In the genomic region with DNA sequence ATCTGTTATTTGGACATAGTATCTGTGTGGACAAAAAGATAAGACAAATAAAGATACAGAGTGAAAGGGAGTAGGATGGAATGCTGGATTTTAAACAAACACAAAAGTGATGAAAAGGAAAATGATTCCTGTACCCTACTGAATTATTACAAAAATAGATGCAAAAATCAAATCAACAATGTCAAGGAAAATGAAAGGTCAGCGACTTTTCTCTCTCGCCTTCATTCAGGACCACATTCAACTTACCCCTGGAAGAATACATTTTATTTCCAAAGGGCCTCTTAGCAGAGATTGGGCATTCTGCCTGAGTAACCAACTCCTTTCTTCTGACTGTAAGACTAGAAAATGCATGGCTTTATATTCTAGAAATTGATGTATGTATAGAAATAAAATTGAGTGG, we compare ENCODE assay signal across 25 cellular contexts. TPM values are rescaled to one million over a fixed set of nuclear protein-coding genes. Genes with fewer than 3 reads are reported as not detected.
DNase-seq lines count a peak whose midpoint lies in the region; ATAC-seq, FAIRE-seq and TF ChIP-seq lines count a peak whose summit lies in the region.
"Had no signal": no experiment of that assay in that cellular context is flagged by ENCODE, and none has a peak within 500 bp of the region (broad histone marks: within the 10 kb centered on the region; RNA-seq: fewer than 3 reads in every experiment).

No MANE protein-coding gene starts in this region.

- CTCF ChIA-PET in HepG2 (lab: Yijun Ruan, JAX; ENCODE audit: low intra/inter-chr PET ratio, low total read pairs) = no interaction called here
- CTCF ChIA-PET in K562 (lab: Yijun Ruan, JAX; ENCODE audit: low intra/inter-chr PET ratio) = no interaction called here
- CTCF ChIA-PET in endothelial cell of umbilical vein (lab: Charles Lee) = interaction anchor here (1.1 to 1.3 kb wide), 3 partner anchors 9 to 93 kb away, joined by 3 to 4 read pairs (median 3); no protein-coding TSS in a partner anchor

- WGBS in HepG2 (ENCODE audit: low lambda C conversion rate) = 25% methylated on average over 2 of the region's 2 CpGs
- 92% methylated on average over 2 of the region's 2 CpGs for WGBS in right lobe of liver (ENCODE audit: insufficient coverage, low coverage, low lambda C conversion rate, missing lambda C conversion rate)
- 0% methylated on average over 2 of the region's 2 CpGs for WGBS in K562 (ENCODE audit: insufficient coverage, low coverage, missing lambda C conversion rate)

- POLR2A ChIA-PET in HepG2 (lab: Yijun Ruan, JAX) = no interaction called here
- POLR2A ChIA-PET in K562 (lab: Yijun Ruan, JAX) = interaction anchor here (0.8 kb wide), 1 partner anchor 25 kb away, joined by 3 read pairs; no protein-coding TSS in a partner anchor
- POLR2A ChIA-PET in endothelial cell of umbilical vein (lab: Charles Lee) = no interaction called here

- H3K27me3 ChIP-seq in HepG2 (ENCODE audit: control insufficient read depth in 1 of 2, insufficient read depth in 2 of 2, low read length in 2 of 2) (peaks cover 0 to 11% of the 10 kb centered on the region in 2 experiments; a peak in 4 of 5 replicates), right lobe of liver (no peaks in the 10 kb centered on the region), K562 (ENCODE audit: control insufficient read depth in 2 of 2, insufficient read depth in 2 of 2, low read length in 2 of 2) (no peaks in the 10 kb centered on the region), endothelial cell of umbilical vein (ENCODE audit: control insufficient read depth in 2 of 2, insufficient read depth in 2 of 2, low read length in 2 of 2) (no peaks in the 10 kb centered on the region)
- H3K27me3 ChIP-seq: BE2C, BLaER1 had no signal

- H2AFZ ChIP-seq in HepG2 (ENCODE audit: low read length) (no peak overlapping the region), K562 (ENCODE audit: low read depth, low read length) (no peak overlapping the region), endothelial cell of umbilical vein (ENCODE audit: low read depth, low read length) (no peak overlapping the region)

- no peak for TF ChIP-seq RAD21 in HepG2 (CRISPR knock-in tag; IDR thresholded peaks at IDR 0.05)
- TF ChIP-seq RAD21 in K562 (CRISPR knock-in tag; conservative IDR thresholded peaks at IDR 0.05 in 1 of 2, IDR thresholded peaks at IDR 0.05 in 1 of 2) = no peak

- H3K27ac ChIP-seq in HepG2 (ENCODE audit: extremely low read length, insufficient read depth, low read length) (no peak overlapping the region), right lobe of liver (no peak overlapping the region), K562 (ENCODE audit: extremely low read depth, low read depth, low read length) (no peak overlapping the region), endothelial cell of umbilical vein (ENCODE audit: insufficient read depth, low read depth, low read length) (no peak overlapping the region)
- H3K27ac ChIP-seq: 22Rv1, BLaER1 had no signal

- H4K20me1 ChIP-seq in HepG2 (ENCODE audit: insufficient read depth, low read length) = no peaks in the 10 kb centered on the region
- no peaks in the 10 kb centered on the region for H4K20me1 ChIP-seq in K562 (replicated peaks; ENCODE audit: control insufficient read depth, insufficient read depth, low read length)
- no peaks in the 10 kb centered on the region for H4K20me1 ChIP-seq in endothelial cell of umbilical vein (replicated peaks; ENCODE audit: control insufficient read depth, extremely low read depth, insufficient read depth, low read length)
- H4K20me1 ChIP-seq: BLaER1 had no signal

- TF ChIP-seq EP300 in HepG2 (IDR thresholded peaks at IDR 0.05; ENCODE audit: low read depth in 2 of 2, low read length in 2 of 2) = no peak
- TF ChIP-seq EP300 in HepG2 (CRISPR knock-in tag; IDR thresholded peaks at IDR 0.05; ENCODE audit: borderline replicate concordance) = no peak
- no peak for TF ChIP-seq EP300 in K562 (IDR thresholded peaks at IDR 0.05; ENCODE audit: low read length)

- no peaks in the 10 kb centered on the region for H3K36me3 ChIP-seq in HepG2 (replicated peaks in 1 of 2; ENCODE audit: control insufficient read depth in 1 of 2, insufficient read depth in 2 of 2, low read length in 2 of 2)
- no peaks in the 10 kb centered on the region for H3K36me3 ChIP-seq in right lobe of liver
- H3K36me3 ChIP-seq in K562 (ENCODE audit: control insufficient read depth, insufficient read depth, low read length) = no peaks in the 10 kb centered on the region
- H3K36me3 ChIP-seq in endothelial cell of umbilical vein (ENCODE audit: control insufficient read depth in 2 of 2, extremely low read depth in 1 of 2, insufficient read depth in 2 of 2, low read length in 2 of 2) = no peaks in the 10 kb centered on the region
- H3K36me3 ChIP-seq: BE2C, BLaER1 had no signal

- H3K9me1 ChIP-seq in K562 (ENCODE audit: control insufficient read depth, insufficient read depth, low read length) (no peaks in the 10 kb centered on the region), endothelial cell of umbilical vein (replicated peaks; ENCODE audit: control insufficient read depth, extremely low read depth, insufficient read depth, low read length) (no peaks in the 10 kb centered on the region)

- ATAC-seq in HepG2 (no peak), right lobe of liver (no peak), K562 (no peak), HG02981 (IDR thresholded peaks at IDR 0.05; ENCODE audit: unreplicated experiment) (no peak), HG03571 (IDR thresholded peaks at IDR 0.05; ENCODE audit: unreplicated experiment) (no peak)
- ATAC-seq: GM12878 had no signal

- TF ChIP-seq POLR2A in HepG2 (IDR thresholded peaks at IDR 0.05; ENCODE audit: insufficient read depth in 1 of 2, low read depth in 2 of 2, low read length in 2 of 2) (no peak), right lobe of liver (IDR thresholded peaks at IDR 0.05) (no peak), K562 (conservative IDR thresholded peaks at IDR 0.05) (no peak), endothelial cell of umbilical vein (IDR thresholded peaks at IDR 0.05; ENCODE audit: low read depth, low read length) (no peak)

- H3K9ac ChIP-seq in HepG2 (ENCODE audit: insufficient read depth, low read depth, low read length) (no peak overlapping the region), K562 (ENCODE audit: insufficient read depth in 1 of 2, low read depth in 2 of 2, low read length in 2 of 2) (no peak overlapping the region), endothelial cell of umbilical vein (replicated peaks; ENCODE audit: extremely low read depth, insufficient read depth, low read length) (no peak overlapping the region)
- H3K9ac ChIP-seq: BLaER1 had no signal

- BruUV-seq in HepG2 (replicated peaks; lab: Mats Ljungman, UMichigan) = no TSS peak
- no TSS peak for BruUV-seq in K562 (replicated peaks; lab: Mats Ljungman, UMichigan)
- no TSS peak for BruUV-seq in endothelial cell of umbilical vein (replicated peaks; lab: Mats Ljungman, UMichigan)

- H3K4me3 ChIP-seq in HepG2 (replicated peaks in 1 of 3; ENCODE audit: insufficient read depth in 1 of 3, low read depth in 2 of 3, low read length in 3 of 3) (no peak overlapping the region), right lobe of liver (no peak overlapping the region), K562 (no peak overlapping the region), endothelial cell of umbilical vein (replicated peaks in 1 of 3; ENCODE audit: insufficient read depth in 1 of 3, low read depth in 1 of 3, low read length in 3 of 3) (no peak overlapping the region)
- H3K4me3 ChIP-seq: BLaER1, GM12878 had no signal

- dilution Hi-C loops in endothelial cell of umbilical vein (cut with MboI; ENCODE audit: extremely low pct_ligation_motif_present, low sequenced_read_pairs) = no loop called here

- H3K4me2 ChIP-seq in HepG2 (ENCODE audit: low read depth, low read length) (no peak overlapping the region), K562 (ENCODE audit: insufficient read depth, low read length) (no peak overlapping the region), endothelial cell of umbilical vein (ENCODE audit: insufficient read depth, low read length) (no peak overlapping the region)
- H3K4me2 ChIP-seq: BLaER1 had no signal

- intact Hi-C loops in HepG2 (cut with micrococcal nuclease; ENCODE audit: unreplicated experiment) (no loop called here), right lobe of liver (cut with DNase I) (no loop called here), K562 (cut with micrococcal nuclease) (no loop called here), endothelial cell of umbilical vein (cut with micrococcal nuclease) (no loop called here)

- FAIRE-seq in HepG2 (lab: Jason Lieb, UNC) (no peak), K562 (lab: Jason Lieb, UNC) (no peak), endothelial cell of umbilical vein (lab: Jason Lieb, UNC) (peak; percentile 18)
- FAIRE-seq: GM12878, GM12892, GM18507 had no signal

- H3K79me2 ChIP-seq in HepG2 (ENCODE audit: insufficient read depth, low read length) (no peaks in the 10 kb centered on the region), K562 (ENCODE audit: control insufficient read depth, insufficient read depth, low read length) (no peaks in the 10 kb centered on the region), endothelial cell of umbilical vein (ENCODE audit: control insufficient read depth, insufficient read depth, low read length) (no peaks in the 10 kb centered on the region)

- no peaks in the 10 kb centered on the region for H3K4me1 ChIP-seq in HepG2 (ENCODE audit: insufficient read depth, low read length)
- H3K4me1 ChIP-seq in right lobe of liver = no peaks in the 10 kb centered on the region
- H3K4me1 ChIP-seq in K562 (replicated peaks in 1 of 2; ENCODE audit: control insufficient read depth in 2 of 2, insufficient read depth in 2 of 2, low read length in 2 of 2) = no peaks in the 10 kb centered on the region
- H3K4me1 ChIP-seq in endothelial cell of umbilical vein (ENCODE audit: control insufficient read depth, extremely low read depth, insufficient read depth, low read length) = peaks cover 8% of the 10 kb centered on the region
- H3K4me1 ChIP-seq: BLaER1 had no signal

- DNase-seq in HepG2 (ENCODE audit: low spot score) = no peak
- no peak for DNase-seq in right lobe of liver
- DNase-seq in K562 (ENCODE audit: extremely low read depth in 1 of 4, low spot score in 3 of 4) = no peak
- no peak for DNase-seq in endothelial cell of umbilical vein (ENCODE audit: low read depth, low spot score)
- DNase-seq: ACHN; BE2C; C1 segment of cervical spinal cord; CD4-positive, alpha-beta memory T cell; CD4-positive, CD25-positive, alpha-beta regulatory T cell; CD8-positive, alpha-beta memory T cell; COR-L47; DMS 273 treated with DMSO at 0.1 percent for 48 hours; DMS153; DMS53; DMS79; DND-41; EL; GDM1 had no signal

- in situ Hi-C loops in HepG2 (cut with HindIII; ENCODE audit: extremely low pct_ligation_motif_present, low pct_unique_long_range_greater_than_20kb) (no loop called here), K562 (cut with MboI) (no loop called here)

- H3K9me3 ChIP-seq in HepG2 (ENCODE audit: low read length) (no peaks in the 10 kb centered on the region), right lobe of liver (no peaks in the 10 kb centered on the region), K562 (replicated peaks; ENCODE audit: control insufficient read depth, insufficient read depth, low read depth, low read length) (no peaks in the 10 kb centered on the region), endothelial cell of umbilical vein (replicated peaks; ENCODE audit: control insufficient read depth, insufficient read depth, low read length) (no peaks in the 10 kb centered on the region)
- H3K9me3 ChIP-seq: BE2C had no signal

- no peak for TF ChIP-seq CTCF in HepG2 (CRISPR knock-in tag; IDR thresholded peaks at IDR 0.05)
- TF ChIP-seq CTCF in right lobe of liver (IDR thresholded peaks at IDR 0.05) = no peak
- TF ChIP-seq CTCF in K562 (IDR thresholded peaks at IDR 0.05 in 2 of 3, conservative IDR thresholded peaks at IDR 0.05 in 1 of 3; ENCODE audit: insufficient read depth in 2 of 3, low read depth in 1 of 3, low read length in 3 of 3) = no peak
- no peak for TF ChIP-seq CTCF in endothelial cell of umbilical vein (IDR thresholded peaks at IDR 0.05; ENCODE audit: extremely low read depth in 1 of 2, insufficient read depth in 1 of 2, low read depth in 1 of 2, low read length in 2 of 2)

RNA-seq across cellular contexts. Expression of a gene that starts 28.8 kb away (rescaled TPM):
- not detected in 2 replicates for total RNA-seq in HepG2 (2016; rRNA removed; fragmentation: Illumina TruSeq; extraction: Trizol)
- not detected in 2 replicates for total RNA-seq in HepG2 (2016; cell fraction: cytosol; rRNA removed; fragmentation: Illumina TruSeq; extraction: Trizol; ENCODE audit: low read depth)
- not detected in 2 replicates for total RNA-seq in HepG2 (2016; cell fraction: insoluble cytoplasmic fraction; rRNA removed; fragmentation: Illumina TruSeq; extraction: Trizol)
- not detected in 2 replicates for total RNA-seq in HepG2 (2016; cell fraction: membrane; rRNA removed; fragmentation: Illumina TruSeq; extraction: Trizol)
- total RNA-seq in HepG2 (2016; cell fraction: nucleus; rRNA removed; fragmentation: Illumina TruSeq; extraction: Trizol) = not detected in 2 replicates
- not detected in 2 replicates for polyA plus RNA-seq in HepG2 (2011; rRNA removed)
- polyA plus RNA-seq in HepG2 (2011; cell fraction: cytosol; rRNA removed) = not detected in 2 replicates
- polyA plus RNA-seq in HepG2 (2011; cell fraction: nucleus; rRNA removed) = not detected in 2 replicates
- polyA plus RNA-seq in HepG2 (2012) = not detected in 2 replicates
- polyA plus RNA-seq in HepG2 (2016; cell fraction: cytosol; fragmentation: Illumina TruSeq; extraction: Trizol; ENCODE audit: low read depth) = not detected in 2 replicates
- not detected in 2 replicates for polyA plus RNA-seq in HepG2 (2016; cell fraction: insoluble cytoplasmic fraction; fragmentation: Illumina TruSeq; extraction: Trizol; ENCODE audit: low read depth)
- 0.15 TPM in 1 of 2 replicates, not detected in the other for polyA plus RNA-seq in HepG2 (2016; cell fraction: membrane; fragmentation: Illumina TruSeq; extraction: Trizol; ENCODE audit: low read depth)
- not detected in 2 replicates for polyA plus RNA-seq in HepG2 (2016; cell fraction: nucleus; fragmentation: Illumina TruSeq; extraction: Trizol; ENCODE audit: insufficient read depth, low read depth)
- 0.05 TPM in 1 of 2 replicates, not detected in the other for polyA minus RNA-seq in HepG2 (2011; rRNA and poly(A)+ RNA removed; ENCODE audit: low replicate concordance)
- polyA minus RNA-seq in HepG2 (2011; cell fraction: cytosol; rRNA and poly(A)+ RNA removed) = not detected in 2 replicates
- not detected in 2 replicates for polyA minus RNA-seq in HepG2 (2011; cell fraction: nucleus; rRNA and poly(A)+ RNA removed)
- total RNA-seq in right lobe of liver = 1 to 10 TPM in 1 of 6 experiments, under 1 TPM in 5; 0.22 to 1.0 (median 0.51) TPM
- not detected in 2 replicates for total RNA-seq in K562 (2011; cell fraction: chromatin; rRNA removed; ENCODE audit: low replicate concordance)
- not detected in 2 replicates for total RNA-seq in K562 (2011; cell fraction: nucleolus; rRNA removed)
- total RNA-seq in K562 (2011; cell fraction: nucleoplasm; rRNA removed) = not detected in 2 replicates
- total RNA-seq in K562 (2014; rRNA removed) = not detected in 2 replicates
- not detected in 2 replicates for total RNA-seq in K562 (2014; rRNA removed; fragmentation: Illumina TruSeq; extraction: Trizol)
- total RNA-seq in K562 (2015; rRNA removed; fragmentation: Illumina TruSeq; extraction: Trizol) = not detected in 2 replicates
- total RNA-seq in K562 (2021) = not detected in 2 replicates
- not detected in 2 replicates for polyA plus RNA-seq in K562 (2011; rRNA removed)
- not detected in 2 replicates for polyA plus RNA-seq in K562 (2011; cell fraction: cytosol; rRNA removed)
- not detected in 2 replicates for polyA plus RNA-seq in K562 (2011; cell fraction: nucleus; rRNA removed)
- not detected in 2 replicates for polyA plus RNA-seq in K562 (2012)
- not detected in 2 replicates for polyA plus RNA-seq in K562 (2014; fragmentation: Illumina TruSeq; extraction: Trizol)
- polyA plus RNA-seq in K562 (2014; fragmentation: Nextera tagmentation; extraction: Ambion mirVana) = not detected
- polyA plus RNA-seq in K562 (2014; rRNA removed) = not detected in 2 replicates
- polyA minus RNA-seq in K562 (2011; rRNA and poly(A)+ RNA removed) = not detected in 2 replicates
- polyA minus RNA-seq in K562 (2011; cell fraction: cytosol; rRNA and poly(A)+ RNA removed) = not detected in 2 replicates
- not detected in 2 replicates for polyA minus RNA-seq in K562 (2011; cell fraction: nucleus; rRNA and poly(A)+ RNA removed)
- total RNA-seq in endothelial cell of umbilical vein = 7.4 and 9.9 TPM in 2 replicates
- polyA plus RNA-seq in endothelial cell of umbilical vein = 3.8 and 5.2 TPM in 2 replicates
- polyA plus RNA-seq in endothelial cell of umbilical vein (2011; cell fraction: cytosol; rRNA removed) = 3.2 and 3.4 TPM in 2 replicates
- polyA plus RNA-seq in endothelial cell of umbilical vein (2011; cell fraction: nucleus; rRNA removed) = 2.4 and 3.0 TPM in 2 replicates
- polyA plus RNA-seq in endothelial cell of umbilical vein (2012) = 7.7 and 8.1 TPM in 2 replicates
- 3.4 and 4.3 TPM in 2 replicates for polyA minus RNA-seq in endothelial cell of umbilical vein
- not detected for polyA minus RNA-seq in endothelial cell of umbilical vein (2011; cell fraction: cytosol; rRNA and poly(A)+ RNA removed)
- polyA minus RNA-seq in endothelial cell of umbilical vein (2011; cell fraction: nucleus; rRNA and poly(A)+ RNA removed) = 6.4 and 6.9 TPM in 2 replicates
- total RNA-seq: CD4-positive, alpha-beta memory T cell; CD4-positive, CD25-positive, alpha-beta regulatory T cell; GM12878 had no signal
- polyA plus RNA-seq: CD4-positive, alpha-beta memory T cell; CD4-positive, CD25-positive, alpha-beta regulatory T cell; CD8-positive, alpha-beta memory T cell; GM12878 had no signal
